Comparison of ENCODE assay signal across 8 cellular contexts in the genomic region with DNA sequence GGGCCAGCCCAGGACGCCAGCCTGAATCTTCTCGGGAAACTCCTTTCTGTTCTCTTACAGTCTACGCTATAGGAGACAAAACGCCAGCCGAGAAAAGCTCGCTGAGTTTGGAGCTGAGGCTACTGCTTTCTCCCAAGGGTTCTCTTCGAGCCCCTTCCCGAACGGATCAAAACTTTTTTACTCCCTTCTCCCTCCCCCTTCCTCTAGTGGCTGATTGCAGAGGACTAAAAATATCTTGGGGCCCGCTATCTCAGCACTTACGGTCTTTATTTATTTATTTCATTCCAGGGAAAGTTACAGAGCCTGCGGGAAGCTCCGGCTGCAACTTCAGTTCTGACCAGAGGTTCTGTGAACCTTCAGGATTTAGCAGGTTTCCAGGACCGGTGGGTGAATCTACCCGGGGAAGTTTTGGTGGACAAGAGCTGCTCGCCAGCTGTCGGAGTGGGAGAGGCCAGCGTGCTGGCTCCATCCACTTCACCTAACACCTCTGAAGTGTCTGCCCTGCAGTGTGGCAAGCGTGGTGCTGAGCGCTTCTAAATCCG. TPM values are rescaled to one million over a fixed set of nuclear protein-coding genes. Genes with fewer than 3 reads are reported as not detected.
DNase-seq lines count a peak whose midpoint lies in the region; ATAC-seq and TF ChIP-seq lines count a peak whose summit lies in the region.

No MANE protein-coding gene starts in this region.

- H3K27ac ChIP-seq in iPS DF 6.9 (ENCODE audit: low read length) = no peak overlapping the region
- H3K27ac ChIP-seq in sigmoid colon = peak overlapping the region; percentile 90 to 96 (median 94)

- DNase-seq in H7 (peak; percentile 63), WTC11 (ENCODE audit: low spot score) (peak; percentile 21), iPS DF 6.9 (ENCODE audit: low read depth, low spot score) (peak; percentile 9), sigmoid colon (no peak), activated gamma-delta T cell (lab: John Stamatoyannopoulos, UW) (no peak), NCI-H2196 (lab: John Stamatoyannopoulos, UW; ENCODE audit: unreplicated experiment) (no peak), NCI-H446 treated with DMSO at 0.1 percent for 48 hours (lab: John Stamatoyannopoulos, UW) (no peak)

- WGBS in iPS DF 6.9 (ENCODE audit: insufficient coverage, insufficient read length) = no CpG with 5 or more reads among the region's 21 CpGs
- WGBS in sigmoid colon, 2 donors = 2 to 10% methylated on average over 21 of the region's 21 CpGs

- intact Hi-C loops in sigmoid colon (cut with DNase I) = loop anchor here (2.0 to 10.0 kb wide), 3 partner anchors 200 to 224 kb away; no protein-coding TSS in a partner anchor

- H3K27ac Mint-ChIP-seq in WTC11 = no peak overlapping the region

- H3K27me3 ChIP-seq in H7 (ENCODE audit: control insufficient read depth, insufficient read depth, low read length) (peaks cover 20% of the 10 kb centered on the region), iPS DF 6.9 (ENCODE audit: control insufficient read depth, insufficient read depth, low read length) (no peaks in the 10 kb centered on the region), sigmoid colon (no peaks in the 10 kb centered on the region)

- H3K4me3 ChIP-seq in H7 (ENCODE audit: insufficient read depth, low read depth, low read length) (peak overlapping the region; percentile 63), iPS DF 6.9 (ENCODE audit: low read length) (peak overlapping the region; percentile 56; the same call in 1 of the 2 replicates), sigmoid colon (peak overlapping the region; percentile 70 to 93 (median 82))

- TF ChIP-seq EP300 in sigmoid colon (IDR thresholded peaks at IDR 0.05) = peak in 1 of 4 donors; percentile 16

- peak overlapping the region; percentile 75 for H3K4me3 Mint-ChIP-seq in WTC11

- TF ChIP-seq POLR2A in sigmoid colon (IDR thresholded peaks at IDR 0.05) = no peak

- no peaks in the 10 kb centered on the region for H3K36me3 Mint-ChIP-seq in WTC11

- peak; percentile 34 for ATAC-seq in WTC11
- ATAC-seq in GM18519 (IDR thresholded peaks at IDR 0.05; ENCODE audit: low FRiP score, unreplicated experiment) = no peak

- H3K4me1 Mint-ChIP-seq in WTC11 = peaks cover 35% of the 10 kb centered on the region

- CTCF ChIA-PET in WTC11 (lab: Charles Lee) = interaction anchor here (1.0 to 1.6 kb wide), 3 partner anchors 11 to 117 kb away, joined by 3 to 6 read pairs (median 3); no protein-coding TSS in a partner anchor

- H3K36me3 ChIP-seq in H7 (replicated peaks; ENCODE audit: control insufficient read depth, insufficient read depth, low read length) (no peaks in the 10 kb centered on the region), iPS DF 6.9 (ENCODE audit: control insufficient read depth, insufficient read depth, low read length) (no peaks in the 10 kb centered on the region), sigmoid colon (no peaks in the 10 kb centered on the region)

- H3K9me3 Mint-ChIP-seq in WTC11 = no peaks in the 10 kb centered on the region

- peaks cover 42% of the 10 kb centered on the region for H3K27me3 Mint-ChIP-seq in WTC11 (ENCODE audit: low read depth)

- H3K9me3 ChIP-seq in iPS DF 6.9 (ENCODE audit: control insufficient read depth, insufficient read depth, low read length) = no peaks in the 10 kb centered on the region
- H3K9me3 ChIP-seq in sigmoid colon = no peaks in the 10 kb centered on the region

- TF ChIP-seq CTCF in WTC11 (IDR thresholded peaks at IDR 0.05) (no peak), sigmoid colon (IDR thresholded peaks at IDR 0.05) (no peak)

- H3K4me1 ChIP-seq in iPS DF 6.9 (ENCODE audit: control insufficient read depth, insufficient read depth, low read length) = peaks cover 3% of the 10 kb centered on the region; the same call in 1 of the 2 replicates
- H3K4me1 ChIP-seq in sigmoid colon = peaks cover 0 to 27% (median 19%) of the 10 kb centered on the region in 4 donors

- POLR2A ChIA-PET in WTC11 (lab: Charles Lee) = interaction anchor here (0.8 kb wide), 1 partner anchor 141 kb away, joined by 3 read pairs; no protein-coding TSS in a partner anchor

TF ChIP-seq in WTC11, 78 proteins besides CTCF, POLR2A, EP300 and RAD21:
- TF ChIP-seq SOX15 (CRISPR knock-in tag; IDR thresholded peaks at IDR 0.05) (no peak), CREM (CRISPR knock-in tag; IDR thresholded peaks at IDR 0.05) (no peak), SMAD4 (CRISPR knock-in tag; IDR thresholded peaks at IDR 0.05) (no peak), E2F1 (CRISPR knock-in tag; IDR thresholded peaks at IDR 0.05) (no peak), PRRX2 (CRISPR knock-in tag; IDR thresholded peaks at IDR 0.05) (no peak), ZNF121 (CRISPR knock-in tag; IDR thresholded peaks at IDR 0.05) (no peak), ZNF512 (CRISPR knock-in tag; IDR thresholded peaks at IDR 0.05; ENCODE audit: borderline replicate concordance) (no peak), JAZF1 (CRISPR knock-in tag; IDR thresholded peaks at IDR 0.05) (no peak), SMAD3 (CRISPR knock-in tag; IDR thresholded peaks at IDR 0.05; ENCODE audit: borderline replicate concordance) (no peak), ESRRA (CRISPR knock-in tag; IDR thresholded peaks at IDR 0.05; ENCODE audit: borderline replicate concordance) (no peak), ZNF232 (CRISPR knock-in tag; IDR thresholded peaks at IDR 0.05) (no peak)
- TF ChIP-seq, protein P1, sequence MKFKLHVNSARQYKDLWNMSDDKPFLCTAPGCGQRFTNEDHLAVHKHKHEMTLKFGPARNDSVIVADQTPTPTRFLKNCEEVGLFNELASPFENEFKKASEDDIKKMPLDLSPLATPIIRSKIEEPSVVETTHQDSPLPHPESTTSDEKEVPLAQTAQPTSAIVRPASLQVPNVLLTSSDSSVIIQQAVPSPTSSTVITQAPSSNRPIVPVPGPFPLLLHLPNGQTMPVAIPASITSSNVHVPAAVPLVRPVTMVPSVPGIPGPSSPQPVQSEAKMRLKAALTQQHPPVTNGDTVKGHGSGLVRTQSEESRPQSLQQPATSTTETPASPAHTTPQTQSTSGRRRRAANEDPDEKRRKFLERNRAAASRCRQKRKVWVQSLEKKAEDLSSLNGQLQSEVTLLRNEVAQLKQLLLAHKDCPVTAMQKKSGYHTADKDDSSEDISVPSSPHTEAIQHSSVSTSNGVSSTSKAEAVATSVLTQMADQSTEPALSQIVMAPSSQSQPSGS (CRISPR knock-in tag; IDR thresholded peaks at IDR 0.05; ENCODE audit: borderline replicate concordance, low read depth) = no peak
- TF ChIP-seq, protein P2, sequence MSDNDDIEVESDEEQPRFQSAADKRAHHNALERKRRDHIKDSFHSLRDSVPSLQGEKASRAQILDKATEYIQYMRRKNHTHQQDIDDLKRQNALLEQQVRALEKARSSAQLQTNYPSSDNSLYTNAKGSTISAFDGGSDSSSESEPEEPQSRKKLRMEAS (CRISPR knock-in tag; IDR thresholded peaks at IDR 0.05) = no peak
- TF ChIP-seq, protein P3, sequence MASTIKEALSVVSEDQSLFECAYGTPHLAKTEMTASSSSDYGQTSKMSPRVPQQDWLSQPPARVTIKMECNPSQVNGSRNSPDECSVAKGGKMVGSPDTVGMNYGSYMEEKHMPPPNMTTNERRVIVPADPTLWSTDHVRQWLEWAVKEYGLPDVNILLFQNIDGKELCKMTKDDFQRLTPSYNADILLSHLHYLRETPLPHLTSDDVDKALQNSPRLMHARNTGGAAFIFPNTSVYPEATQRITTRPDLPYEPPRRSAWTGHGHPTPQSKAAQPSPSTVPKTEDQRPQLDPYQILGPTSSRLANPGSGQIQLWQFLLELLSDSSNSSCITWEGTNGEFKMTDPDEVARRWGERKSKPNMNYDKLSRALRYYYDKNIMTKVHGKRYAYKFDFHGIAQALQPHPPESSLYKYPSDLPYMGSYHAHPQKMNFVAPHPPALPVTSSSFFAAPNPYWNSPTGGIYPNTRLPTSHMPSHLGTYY (CRISPR knock-in tag; IDR thresholded peaks at IDR 0.05) = no peak

RNA-seq across cellular contexts. Expression of gene PDZRN3, which starts 0.5 kb away (rescaled TPM):
- 7.4 and 12.0 TPM in 2 replicates for total RNA-seq in H7 (2014; rRNA removed; shearing (Covaris generic))
- 7.1 to 9.5 TPM (median 8.8 TPM) in 3 replicates for total RNA-seq in WTC11 (2021)
- total RNA-seq in sigmoid colon = 100 to 1,000 TPM; 172 to 209 (median 206) TPM
- 10 to 100 TPM in 1 of 3 donors, 1 to 10 TPM in 2; 7.2 to 16.1 (median 9.0) TPM for polyA plus RNA-seq in sigmoid colon

Comparison
In these comparisons a context has a peak if more than half of its experiments do, and no peak if none do; other contexts are left out.
1. DNase-seq: peak in H7 (single experiment), WTC11 (single experiment) and iPS DF 6.9 (single experiment); none in sigmoid colon (single experiment), activated gamma-delta T cell (single experiment), NCI-H2196 (single experiment) and NCI-H446 treated with DMSO at 0.1 percent for 48 hours (single experiment).
2. RNA of gene PDZRN3, which starts 0.5 kb away (total RNA-seq): 172 to 209 TPM in sigmoid colon; 7.4 to 12.0 TPM in H7 and 7.1 to 9.5 TPM in WTC11; every median in the first group is over 10 times any median in the second.
3. Peak in every context shown above with its lines, with median percentiles within 50 percentile points of each other: H3K4me3 ChIP-seq.